In the genomic region with DNA sequence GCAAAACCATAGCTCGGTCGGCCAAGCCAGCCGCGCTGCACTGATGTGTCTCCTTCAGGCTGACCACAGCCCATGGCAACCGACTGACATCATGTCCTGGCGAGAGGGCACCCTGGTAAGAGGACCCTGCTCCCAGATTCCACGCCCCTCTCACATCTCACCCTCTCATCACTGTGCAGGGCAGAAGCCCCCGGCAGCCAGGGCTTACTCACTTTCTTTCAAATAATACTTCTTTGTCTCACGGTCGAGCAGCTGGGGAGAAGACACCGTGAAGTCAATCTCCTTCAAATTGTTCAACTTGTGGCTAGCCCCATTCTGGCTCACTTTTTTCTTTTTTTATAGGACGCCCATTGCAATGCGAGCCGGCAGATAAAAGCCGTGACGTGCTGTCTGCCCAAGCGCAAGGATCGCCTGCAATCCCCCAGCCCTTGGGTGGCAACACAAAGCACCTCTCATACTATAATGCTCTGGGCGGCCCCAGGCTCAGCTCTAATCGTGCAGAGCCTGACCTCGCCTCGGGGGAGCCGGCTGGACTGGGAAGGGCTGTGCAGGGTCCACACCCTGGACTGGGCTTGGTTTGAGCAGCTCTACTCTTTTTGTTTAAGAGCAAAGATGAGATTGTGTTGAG, we compare ENCODE assay signal across 11 cellular contexts. TPM values are rescaled to one million over a fixed set of nuclear protein-coding genes. Genes with fewer than 3 reads are reported as not detected.
DNase-seq lines count a peak whose midpoint lies in the region; ATAC-seq and TF ChIP-seq lines count a peak whose summit lies in the region.
"Had no signal": no experiment of that assay in that cellular context is flagged by ENCODE, and none has a peak within 500 bp of the region (broad histone marks: within the 10 kb centered on the region; RNA-seq: fewer than 3 reads in every experiment).

No MANE protein-coding gene starts in this region.

- H3K4me3 ChIP-seq in GM23338 (no peak overlapping the region), WERI-Rb-1 (ENCODE audit: low read depth, low read length) (peak overlapping the region; percentile 65), heart left ventricle (peak overlapping the region in 4 of 12 donors; percentile 4 to 20 (median 12))

- no peaks in the 10 kb centered on the region for H3F3A ChIP-seq in GM23338 (replicated peaks; ENCODE audit: low read depth)

- no peak for DNase-seq in GM23338 (ENCODE audit: low spot score)
- DNase-seq in WERI-Rb-1: peak; percentile 90
- peak in 2 of 5 donors; percentile 54 to 59 for DNase-seq in heart left ventricle
- no peak for DNase-seq in progenitor cell of endocrine pancreas (ENCODE audit: low spot score, unreplicated experiment)
- DNase-seq in GF-D8 (lab: John Stamatoyannopoulos, UW): no peak
- DNase-seq in 8988T: no peak
- no peak for DNase-seq in G401 (ENCODE audit: low spot score)
- no peak for DNase-seq in NCI-H510A treated with DMSO at 0.1 percent for 48 hours (lab: John Stamatoyannopoulos, UW)
- DNase-seq: activated CD4-positive, CD25-positive, alpha-beta regulatory T cell; activated naive CD4-positive, alpha-beta T cell had no signal

- H3K36me3 ChIP-seq in GM23338 (ENCODE audit: insufficient read depth): no peaks in the 10 kb centered on the region
- H3K36me3 ChIP-seq in WERI-Rb-1: peaks cover 14% of the 10 kb centered on the region
- peaks cover 0 to 7% (median 0%) of the 10 kb centered on the region in 9 donors for H3K36me3 ChIP-seq in heart left ventricle

- no peaks in the 10 kb centered on the region for H3K9me3 ChIP-seq in WERI-Rb-1 (ENCODE audit: severe bottlenecking)
- no peaks in the 10 kb centered on the region for H3K9me3 ChIP-seq in heart left ventricle

- H3K36me3 Mint-ChIP-seq in GM23338 (ENCODE audit: low read depth) (peaks cover 10% of the 10 kb centered on the region), progenitor cell of endocrine pancreas (ENCODE audit: insufficient read depth) (peaks cover 9% of the 10 kb centered on the region)

- H3K4me1 ChIP-seq in GM23338 (ENCODE audit: insufficient read depth) (peaks cover 54% of the 10 kb centered on the region), heart left ventricle (peaks cover 0 to 98% (median 71%) of the 10 kb centered on the region in 12 donors)

- in situ Hi-C loops in G401 (cut with HindIII; ENCODE audit: low sequenced_read_pairs): no loop called here

- 49 to 64% (median 57%) methylated on average over 22 to 23 of the region's 23 CpGs for WGBS in heart left ventricle, 4 donors

- H3K79me2 ChIP-seq in GM23338 (replicated peaks; ENCODE audit: insufficient read depth): peaks cover 100% of the 10 kb centered on the region

- H4K20me1 ChIP-seq in GM23338 (replicated peaks; ENCODE audit: insufficient read depth): peaks cover 45% of the 10 kb centered on the region

- no peak for TF ChIP-seq POLR2A in heart left ventricle (IDR thresholded peaks at IDR 0.05)

- H3K9me2 ChIP-seq in GM23338 (ENCODE audit: insufficient read depth): no peaks in the 10 kb centered on the region

- peak overlapping the region; percentile 51; the same call in 1 of the 2 replicates for H3K4me2 ChIP-seq in GM23338
- H3K4me2 ChIP-seq: KMS-11 had no signal

- ATAC-seq in GM23338 (peak; percentile 67), heart left ventricle (peak in 3 of 4 donors; percentile 44 to 60 (median 59))

- TF ChIP-seq CTCF in GM23338 (conservative IDR thresholded peaks at IDR 0.05; ENCODE audit: low read depth in 2 of 2) (no peak), WERI-Rb-1 (IDR thresholded peaks at IDR 0.05; ENCODE audit: low read depth, low read length) (no peak), heart left ventricle (IDR thresholded peaks at IDR 0.05) (no peak), progenitor cell of endocrine pancreas (IDR thresholded peaks at IDR 0.05; ENCODE audit: unreplicated experiment) (no peak)

- intact Hi-C loops in heart left ventricle (cut with DNase I): no loop called here

- H3K9me3 Mint-ChIP-seq in GM23338: no peaks in the 10 kb centered on the region
- no peaks in the 10 kb centered on the region for H3K9me3 Mint-ChIP-seq in progenitor cell of endocrine pancreas (ENCODE audit: low read depth)

- H3K27me3 Mint-ChIP-seq in GM23338 (ENCODE audit: insufficient read depth, low read depth, poor library complexity): peaks cover 4% of the 10 kb centered on the region
- no peaks in the 10 kb centered on the region for H3K27me3 Mint-ChIP-seq in progenitor cell of endocrine pancreas

- no peak overlapping the region for H3K4me3 Mint-ChIP-seq in GM23338
- H3K4me3 Mint-ChIP-seq in progenitor cell of endocrine pancreas (ENCODE audit: low read depth): peak overlapping the region; percentile 51

- no peak overlapping the region for H2AFZ ChIP-seq in GM23338

- H3K27me3 ChIP-seq in GM23338 (ENCODE audit: insufficient read depth) (no peaks in the 10 kb centered on the region), WERI-Rb-1 (ENCODE audit: insufficient read depth, low read depth, severe bottlenecking) (no peaks in the 10 kb centered on the region), heart left ventricle (no peaks in the 10 kb centered on the region)

- peaks cover 79% of the 10 kb centered on the region for H3K4me1 Mint-ChIP-seq in GM23338
- peaks cover 45% of the 10 kb centered on the region for H3K4me1 Mint-ChIP-seq in progenitor cell of endocrine pancreas (ENCODE audit: low read depth)

- H3K27ac ChIP-seq in GM23338 (ENCODE audit: low read depth): no peak overlapping the region
- peak overlapping the region; percentile 94 for H3K27ac ChIP-seq in WERI-Rb-1
- peak overlapping the region in 5 of 12 donors; percentile 2 to 51 (median 11) for H3K27ac ChIP-seq in heart left ventricle
- H3K27ac ChIP-seq: KMS-11 had no signal

- peak overlapping the region; percentile 81 for H3K27ac Mint-ChIP-seq in GM23338
- peak overlapping the region; percentile 80 for H3K27ac Mint-ChIP-seq in progenitor cell of endocrine pancreas

TF ChIP-seq in GM23338, 12 proteins besides CTCF, POLR2A, EP300 and RAD21 (continues in another document):
- no peak for TF ChIP-seq POLR2AphosphoS5 (IDR thresholded peaks at IDR 0.05; ENCODE audit: low read depth)
- no peak for TF ChIP-seq ZNF114 (CRISPR knock-in tag; IDR thresholded peaks at IDR 0.05)
- TF ChIP-seq ZNF331 (CRISPR knock-in tag; IDR thresholded peaks at IDR 0.05; ENCODE audit: low read depth): no peak
- TF ChIP-seq CREB1 (CRISPR knock-in tag; IDR thresholded peaks at IDR 0.05; ENCODE audit: low read depth): no peak
- TF ChIP-seq EZH2 (IDR thresholded peaks at IDR 0.05; ENCODE audit: low read depth, unreplicated experiment): no peak

RNA-seq across cellular contexts. Expression of gene VGLL4, which starts 33.6 kb away (rescaled TPM):
- total RNA-seq in GM23338 (2014; rRNA removed; shearing (Covaris generic)): 39.1 and 45.9 TPM in 2 replicates
- polyA plus RNA-seq in GM23338 (2016; fragmentation: Nextera tagmentation; extraction: Ambion mirVana) (20.8 and 23.2 TPM in 2 replicates), heart left ventricle (10 to 100 TPM; 24.5 to 25.8 TPM)
- total RNA-seq in heart left ventricle (10 to 100 TPM; 24.0 to 40.4 (median 32.6) TPM), progenitor cell of endocrine pancreas (93.2 and 93.4 TPM in 2 replicates)
- 84.7 and 93.2 TPM in 2 replicates for total RNA-seq in G401 (2014; rRNA removed; shearing (Covaris generic))
